ENCODE assay signal across 10 cellular contexts in the genomic region with DNA sequence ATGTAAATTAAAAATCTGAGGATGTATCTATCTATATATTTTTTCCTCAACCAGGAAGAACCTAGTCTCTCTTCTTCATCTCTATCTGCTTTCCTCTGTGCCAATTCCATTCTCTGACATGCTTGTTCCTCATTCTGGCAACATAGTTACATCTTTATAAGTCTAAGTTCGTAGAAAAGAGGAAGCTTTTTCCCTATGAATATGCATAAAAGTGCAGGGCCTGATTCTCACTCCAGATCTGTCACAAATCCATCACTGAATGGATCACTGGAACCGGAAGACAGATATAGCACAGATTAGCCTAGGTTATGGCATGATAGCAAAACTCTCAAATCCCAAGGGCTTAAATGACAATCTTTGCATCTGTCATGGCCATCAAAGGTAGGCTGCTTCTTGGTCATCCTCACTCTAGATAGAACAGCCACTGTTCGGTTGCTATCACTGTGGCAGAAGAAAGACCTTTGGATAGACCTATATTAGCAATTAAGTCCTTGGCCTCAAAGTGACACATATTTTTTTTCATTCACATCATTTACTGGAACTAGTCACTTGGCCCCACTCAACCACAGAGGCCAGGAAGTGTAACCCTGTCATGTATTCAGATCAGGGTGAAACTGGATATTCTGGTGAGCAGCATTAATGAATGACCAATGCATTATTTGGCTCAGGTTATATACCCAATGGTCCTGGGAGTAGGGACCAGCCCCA. TPM values are rescaled to one million over a fixed set of nuclear protein-coding genes. Genes with fewer than 3 reads are reported as not detected.
DNase-seq lines count a peak whose midpoint lies in the region; ATAC-seq and TF ChIP-seq lines count a peak whose summit lies in the region.
"Had no signal": no experiment of that assay in that cellular context is flagged by ENCODE, and none has a peak within 500 bp of the region (broad histone marks: within the 10 kb centered on the region; RNA-seq: fewer than 3 reads in every experiment).

No MANE protein-coding gene starts in this region.

- H3K9me3 Mint-ChIP-seq in activated CD4-positive, alpha-beta memory T cell treated with anti-CD3 and anti-CD28 coated beads, Interleukin-2, amount 10 ng/mL, durations not matched to agents 7 days and 5 days: peaks cover 22% of the 10 kb centered on the region

- H3K27ac ChIP-seq in tibial artery (no peak overlapping the region), ovary (no peak overlapping the region)

- DNase-seq in activated CD4-positive, alpha-beta memory T cell treated with anti-CD3 and anti-CD28 coated beads, Interleukin-2, amount 10 ng/mL, durations not matched to agents 7 days and 5 days: no peak
- DNase-seq in tibial artery (no peak), ovary (no peak), NCI-H226 (no peak)
- no peak for DNase-seq in stimulated activated CD4-positive, alpha-beta T cell treated with anti-CD3 and anti-CD28 coated beads, Interleukin-1b, Interleukin-23, amount 100 ng/mL, for 48 hours
- DNase-seq: mucosa of descending colon, NCI-H2107 had no signal

- peaks cover 24% of the 10 kb centered on the region for H3K36me3 Mint-ChIP-seq in activated CD4-positive, alpha-beta memory T cell treated with anti-CD3 and anti-CD28 coated beads, Interleukin-2, amount 10 ng/mL, durations not matched to agents 7 days and 5 days (ENCODE audit: low read depth)

- ATAC-seq in GM18502 (IDR thresholded peaks at IDR 0.05; ENCODE audit: poor library complexity, unreplicated experiment) (peak; percentile 75), GM21390 (IDR thresholded peaks at IDR 0.05; ENCODE audit: unreplicated experiment) (peak; percentile 93), HG03175 (IDR thresholded peaks at IDR 0.05; ENCODE audit: unreplicated experiment) (peak; percentile 94)
- ATAC-seq: mucosa of descending colon had no signal

- H3K4me3 ChIP-seq in tibial artery (no peak overlapping the region), ovary (no peak overlapping the region)
- H3K4me3 ChIP-seq: mucosa of descending colon had no signal

- H3K9me3 ChIP-seq in tibial artery: no peaks in the 10 kb centered on the region
- H3K9me3 ChIP-seq in ovary: no peaks in the 10 kb centered on the region
- H3K9me3 ChIP-seq: mucosa of descending colon had no signal

- no peak for TF ChIP-seq POLR2A in ovary (IDR thresholded peaks at IDR 0.05)

- no peak for TF ChIP-seq EP300 in ovary (IDR thresholded peaks at IDR 0.05)

- peak overlapping the region; percentile 23 for H3K27ac Mint-ChIP-seq in activated CD4-positive, alpha-beta memory T cell treated with anti-CD3 and anti-CD28 coated beads, Interleukin-2, amount 10 ng/mL, durations not matched to agents 7 days and 5 days

- H3K4me1 Mint-ChIP-seq in activated CD4-positive, alpha-beta memory T cell treated with anti-CD3 and anti-CD28 coated beads, Interleukin-2, amount 10 ng/mL, durations not matched to agents 7 days and 5 days: peaks cover 17% of the 10 kb centered on the region

- no peak overlapping the region for H3K4me3 Mint-ChIP-seq in activated CD4-positive, alpha-beta memory T cell treated with anti-CD3 and anti-CD28 coated beads, Interleukin-2, amount 10 ng/mL, durations not matched to agents 7 days and 5 days

- no peaks in the 10 kb centered on the region for H3K4me1 ChIP-seq in tibial artery
- H3K4me1 ChIP-seq in ovary (ENCODE audit: insufficient read depth): no peaks in the 10 kb centered on the region

- intact Hi-C loops in tibial artery (cut with DNase I; ENCODE audit: low total_unique reads): no loop called here
- intact Hi-C loops in ovary (cut with DNase I): no loop called here

- H3K27me3 Mint-ChIP-seq in activated CD4-positive, alpha-beta memory T cell treated with anti-CD3 and anti-CD28 coated beads, Interleukin-2, amount 10 ng/mL, durations not matched to agents 7 days and 5 days: no peaks in the 10 kb centered on the region

- TF ChIP-seq CTCF in tibial artery (IDR thresholded peaks at IDR 0.05): no peak
- TF ChIP-seq CTCF in ovary (IDR thresholded peaks at IDR 0.05): no peak

- CTCF ChIA-PET in activated CD4-positive, alpha-beta memory T cell treated with anti-CD3 and anti-CD28 coated beads, Interleukin-2, amount 10 ng/mL, durations not matched to agents 7 days and 5 days (lab: Charles Lee): no interaction called here

- WGBS in ovary, 3 donors: 71 to 79% (median 77%) methylated on average over 3 of the region's 3 CpGs

- H3K27me3 ChIP-seq in tibial artery: no peaks in the 10 kb centered on the region
- H3K27me3 ChIP-seq in ovary: no peaks in the 10 kb centered on the region

- POLR2A ChIA-PET in activated CD4-positive, alpha-beta memory T cell treated with anti-CD3 and anti-CD28 coated beads, Interleukin-2, amount 10 ng/mL, durations not matched to agents 7 days and 5 days (lab: Charles Lee): no interaction called here

- H3K36me3 ChIP-seq in tibial artery (no peaks in the 10 kb centered on the region), ovary (no peaks in the 10 kb centered on the region)

RNA-seq across cellular contexts. Expression of a gene that starts 22.2 kb away (rescaled TPM):
- total RNA-seq in activated CD4-positive, alpha-beta memory T cell treated with anti-CD3 and anti-CD28 coated beads, Interleukin-2, amount 10 ng/mL, durations not matched to agents 7 days and 5 days: 1 to 10 TPM; 1.3 to 1.5 TPM
- 10 to 100 TPM in 1 of 7 donors, 1 to 10 TPM in 2, under 1 TPM in 2, not detected in 2; 0.94 to 14.8 (median 1.1) TPM for total RNA-seq in ovary
- polyA plus RNA-seq in ovary: under 1 TPM; 0.04 to 0.70 TPM

RNA-seq across cellular contexts. Expression of a gene that starts 59.3 kb away (rescaled TPM):
- 10 to 100 TPM; 70.7 to 76.4 TPM for total RNA-seq in activated CD4-positive, alpha-beta memory T cell treated with anti-CD3 and anti-CD28 coated beads, Interleukin-2, amount 10 ng/mL, durations not matched to agents 7 days and 5 days
- total RNA-seq in ovary: 10 to 100 TPM in 2 of 7 donors, 1 to 10 TPM in 5; 1.8 to 77.3 (median 6.4) TPM
- 1 to 10 TPM in 1 of 2 donors, under 1 TPM in 1; 0.76 to 3.3 TPM for polyA plus RNA-seq in ovary
